In genomic region chr2:234474654-234475053, GRCh38 we compare ENCODE assay signal across 19 cellular contexts. TPM values are rescaled to one million over a fixed set of nuclear protein-coding genes. Genes with fewer than 3 reads are reported as not detected.
DNase-seq lines count a peak whose midpoint lies in the region; ATAC-seq and TF ChIP-seq lines count a peak whose summit lies in the region.
"Had no signal": no experiment of that assay in that cellular context is flagged by ENCODE, and none has a peak within 500 bp of the region (broad histone marks: within the 10 kb centered on the region; RNA-seq: fewer than 3 reads in every experiment).

No MANE protein-coding gene starts in this region.

- CTCF ChIA-PET in activated naive CD4-positive, alpha-beta T cell treated with anti-CD3 and anti-CD28 coated beads for 36 hours (lab: Charles Lee), result interaction anchor here (0.6 to 1.2 kb wide), 4 partner anchors 12 to 28 kb away, joined by 3 to 5 read pairs (median 4); no protein-coding TSS in a partner anchor
- CTCF ChIA-PET in activated naive CD4-positive, alpha-beta T cell treated with anti-CD3 and anti-CD28 coated beads, Interleukin-2, amount 10 ng/mL, durations not matched to agents 7 days and 5 days (lab: Charles Lee), result interaction anchor here (0.7 kb wide), 1 partner anchor 20 kb away, joined by 4 read pairs; no protein-coding TSS in a partner anchor
- CTCF ChIA-PET in CD8-positive, alpha-beta T cell (lab: Charles Lee), result no interaction called here
- CTCF ChIA-PET in activated CD4-positive, alpha-beta memory T cell treated with anti-CD3 and anti-CD28 coated beads, Interleukin-2, amount 10 ng/mL, durations not matched to agents 7 days and 5 days (lab: Charles Lee), result interaction anchor here (1.0 kb wide), 1 partner anchor 10 kb away, joined by 3 read pairs; no protein-coding TSS in a partner anchor

- peak overlapping the region; percentile 83 for H3K27ac Mint-ChIP-seq in activated naive CD4-positive, alpha-beta T cell treated with anti-CD3 and anti-CD28 coated beads for 36 hours
- no peak overlapping the region for H3K27ac Mint-ChIP-seq in activated naive CD4-positive, alpha-beta T cell treated with anti-CD3 and anti-CD28 coated beads, Interleukin-2, amount 10 ng/mL, durations not matched to agents 7 days and 5 days
- H3K27ac Mint-ChIP-seq in CD8-positive, alpha-beta T cell, result peak overlapping the region; percentile 75
- H3K27ac Mint-ChIP-seq in activated CD4-positive, alpha-beta memory T cell treated with anti-CD3 and anti-CD28 coated beads, Interleukin-2, amount 10 ng/mL, durations not matched to agents 7 days and 5 days, result peak overlapping the region; percentile 76
- H3K27ac Mint-ChIP-seq: B cell had no signal

- H3K4me1 Mint-ChIP-seq in activated naive CD4-positive, alpha-beta T cell treated with anti-CD3 and anti-CD28 coated beads for 36 hours (ENCODE audit: low read depth), result peaks cover 45% of the 10 kb centered on the region
- peaks cover 32% of the 10 kb centered on the region for H3K4me1 Mint-ChIP-seq in activated naive CD4-positive, alpha-beta T cell treated with anti-CD3 and anti-CD28 coated beads, Interleukin-2, amount 10 ng/mL, durations not matched to agents 7 days and 5 days
- peaks cover 35% of the 10 kb centered on the region for H3K4me1 Mint-ChIP-seq in CD8-positive, alpha-beta T cell (ENCODE audit: low read depth)
- peaks cover 48% of the 10 kb centered on the region for H3K4me1 Mint-ChIP-seq in activated CD4-positive, alpha-beta memory T cell treated with anti-CD3 and anti-CD28 coated beads, Interleukin-2, amount 10 ng/mL, durations not matched to agents 7 days and 5 days

- POLR2A ChIA-PET in CD8-positive, alpha-beta T cell (lab: Charles Lee), result no interaction called here
- POLR2A ChIA-PET in activated CD4-positive, alpha-beta memory T cell treated with anti-CD3 and anti-CD28 coated beads, Interleukin-2, amount 10 ng/mL, durations not matched to agents 7 days and 5 days (lab: Charles Lee), result interaction anchor here (0.8 to 1.5 kb wide), 6 partner anchors 9 to 48 kb away, joined by 3 to 8 read pairs (median 4); no protein-coding TSS in a partner anchor

- ATAC-seq in CD8-positive, alpha-beta T cell, result no peak
- ATAC-seq in foreskin keratinocyte, result no peak
- ATAC-seq: Right ventricle myocardium inferior had no signal

- no peaks in the 10 kb centered on the region for H3K4me1 ChIP-seq in CD8-positive, alpha-beta T cell (ENCODE audit: insufficient read depth, low read length)
- H3K4me1 ChIP-seq in spleen (peaks cover 0 to 3% (median 0%) of the 10 kb centered on the region in 6 donors), foreskin keratinocyte (peaks cover 19% of the 10 kb centered on the region)
- H3K4me1 ChIP-seq: Peyer's patch had no signal

- H3K36me3 Mint-ChIP-seq in activated naive CD4-positive, alpha-beta T cell treated with anti-CD3 and anti-CD28 coated beads for 36 hours (ENCODE audit: low read depth), result no peaks in the 10 kb centered on the region
- peaks cover 8% of the 10 kb centered on the region for H3K36me3 Mint-ChIP-seq in activated naive CD4-positive, alpha-beta T cell treated with anti-CD3 and anti-CD28 coated beads, Interleukin-2, amount 10 ng/mL, durations not matched to agents 7 days and 5 days
- peaks cover 3% of the 10 kb centered on the region for H3K36me3 Mint-ChIP-seq in CD8-positive, alpha-beta T cell
- peaks cover 12% of the 10 kb centered on the region for H3K36me3 Mint-ChIP-seq in activated CD4-positive, alpha-beta memory T cell treated with anti-CD3 and anti-CD28 coated beads, Interleukin-2, amount 10 ng/mL, durations not matched to agents 7 days and 5 days (ENCODE audit: low read depth)

- intact Hi-C loops in activated naive CD4-positive, alpha-beta T cell treated with anti-CD3 and anti-CD28 coated beads for 36 hours (cut with micrococcal nuclease), result loop anchor here (1.0 kb wide), 7 partner anchors 9 to 182 kb away; no protein-coding TSS in a partner anchor
- intact Hi-C loops in CD8-positive, alpha-beta T cell (cut with DNase I, micrococcal nuclease), result no loop called here
- intact Hi-C loops in spleen (cut with DNase I; ENCODE audit: low total_unique reads), result no loop called here

- no peak for TF ChIP-seq POLR2A in spleen (IDR thresholded peaks at IDR 0.05)

- no peaks in the 10 kb centered on the region for H3K27me3 ChIP-seq in CD8-positive, alpha-beta T cell (ENCODE audit: insufficient read depth, low read length)
- no peaks in the 10 kb centered on the region for H3K27me3 ChIP-seq in spleen (replicated peaks in 1 of 7)
- no peaks in the 10 kb centered on the region for H3K27me3 ChIP-seq in foreskin keratinocyte
- H3K27me3 ChIP-seq: Peyer's patch had no signal

- H3K4me3 ChIP-seq in CD8-positive, alpha-beta T cell (ENCODE audit: low read depth, low read length), result no peak overlapping the region
- H3K4me3 ChIP-seq in spleen, result no peak overlapping the region
- H3K4me3 ChIP-seq: GM12878, Peyer's patch had no signal

- H3K9me3 ChIP-seq in CD8-positive, alpha-beta T cell (ENCODE audit: low read length), result no peaks in the 10 kb centered on the region
- no peaks in the 10 kb centered on the region for H3K9me3 ChIP-seq in spleen
- H3K9me3 ChIP-seq: Peyer's patch had no signal

- H3K36me3 ChIP-seq in CD8-positive, alpha-beta T cell (ENCODE audit: insufficient read depth, low read length), result no peaks in the 10 kb centered on the region
- H3K36me3 ChIP-seq in spleen, result no peaks in the 10 kb centered on the region
- H3K36me3 ChIP-seq: Peyer's patch had no signal

- H3K9me3 Mint-ChIP-seq in activated naive CD4-positive, alpha-beta T cell treated with anti-CD3 and anti-CD28 coated beads for 36 hours, result no peaks in the 10 kb centered on the region
- H3K9me3 Mint-ChIP-seq in activated naive CD4-positive, alpha-beta T cell treated with anti-CD3 and anti-CD28 coated beads, Interleukin-2, amount 10 ng/mL, durations not matched to agents 7 days and 5 days, result peaks cover 7% of the 10 kb centered on the region
- no peaks in the 10 kb centered on the region for H3K9me3 Mint-ChIP-seq in CD8-positive, alpha-beta T cell
- peaks cover 13% of the 10 kb centered on the region for H3K9me3 Mint-ChIP-seq in activated CD4-positive, alpha-beta memory T cell treated with anti-CD3 and anti-CD28 coated beads, Interleukin-2, amount 10 ng/mL, durations not matched to agents 7 days and 5 days

- no peak overlapping the region for H3K4me3 Mint-ChIP-seq in activated naive CD4-positive, alpha-beta T cell treated with anti-CD3 and anti-CD28 coated beads for 36 hours
- H3K4me3 Mint-ChIP-seq in activated naive CD4-positive, alpha-beta T cell treated with anti-CD3 and anti-CD28 coated beads, Interleukin-2, amount 10 ng/mL, durations not matched to agents 7 days and 5 days, result no peak overlapping the region
- no peak overlapping the region for H3K4me3 Mint-ChIP-seq in CD8-positive, alpha-beta T cell
- no peak overlapping the region for H3K4me3 Mint-ChIP-seq in activated CD4-positive, alpha-beta memory T cell treated with anti-CD3 and anti-CD28 coated beads, Interleukin-2, amount 10 ng/mL, durations not matched to agents 7 days and 5 days
- H3K4me3 Mint-ChIP-seq: B cell had no signal

- no peak for DNase-seq in activated naive CD4-positive, alpha-beta T cell treated with anti-CD3 and anti-CD28 coated beads for 36 hours
- DNase-seq in activated naive CD4-positive, alpha-beta T cell treated with anti-CD3 and anti-CD28 coated beads, Interleukin-2, amount 10 ng/mL, durations not matched to agents 7 days and 5 days, result no peak
- no peak for DNase-seq in CD8-positive, alpha-beta T cell
- DNase-seq in activated CD4-positive, alpha-beta memory T cell treated with anti-CD3 and anti-CD28 coated beads, Interleukin-2, amount 10 ng/mL, durations not matched to agents 7 days and 5 days, result no peak
- DNase-seq in spleen, result peak; percentile 54
- no peak for DNase-seq in activated gamma-delta T cell treated with Interleukin-2 at 50 U/mL for 16 hours
- DNase-seq in foreskin keratinocyte, result no peak
- DNase-seq: DMS 273 treated with DMSO at 0.1 percent for 48 hours, GDM1, H7, NCI-H1436 treated with DMSO at 0.1 percent for 48 hours, NCI-H2081, NCI-H510A, NCI-H82, Peyer's patch had no signal

- TF ChIP-seq CTCF in CD8-positive, alpha-beta T cell (IDR thresholded peaks at IDR 0.05), result no peak
- TF ChIP-seq CTCF in spleen (IDR thresholded peaks at IDR 0.05 in 8 of 11, conservative IDR thresholded peaks at IDR 0.05 in 3 of 11), result no peak
- no peak for TF ChIP-seq CTCF in foreskin keratinocyte (conservative IDR thresholded peaks at IDR 0.05)

- no peaks in the 10 kb centered on the region for H3K27me3 Mint-ChIP-seq in activated naive CD4-positive, alpha-beta T cell treated with anti-CD3 and anti-CD28 coated beads for 36 hours (ENCODE audit: low read depth)
- H3K27me3 Mint-ChIP-seq in activated naive CD4-positive, alpha-beta T cell treated with anti-CD3 and anti-CD28 coated beads, Interleukin-2, amount 10 ng/mL, durations not matched to agents 7 days and 5 days, result no peaks in the 10 kb centered on the region
- H3K27me3 Mint-ChIP-seq in CD8-positive, alpha-beta T cell (ENCODE audit: low read depth), result no peaks in the 10 kb centered on the region
- H3K27me3 Mint-ChIP-seq in activated CD4-positive, alpha-beta memory T cell treated with anti-CD3 and anti-CD28 coated beads, Interleukin-2, amount 10 ng/mL, durations not matched to agents 7 days and 5 days, result no peaks in the 10 kb centered on the region

- WGBS in spleen, 5 donors, result 91 to 96% (median 93%) methylated on average over 3 of the region's 3 CpGs

- no peak overlapping the region for H3K27ac ChIP-seq in CD8-positive, alpha-beta T cell (ENCODE audit: low read depth, low read length)
- H3K27ac ChIP-seq in spleen (no peak overlapping the region), foreskin keratinocyte (no peak overlapping the region)
- H3K27ac ChIP-seq: KMS-11, Peyer's patch had no signal

RNA-seq across cellular contexts. Expression of gene ARL4C, which starts 22.2 kb away (rescaled TPM):
- total RNA-seq in activated naive CD4-positive, alpha-beta T cell treated with anti-CD3 and anti-CD28 coated beads for 36 hours, result 10 to 100 TPM; 24.2 to 24.9 TPM
- total RNA-seq in CD8-positive, alpha-beta T cell, result 100 to 1,000 TPM; 484 to 496 TPM
- 100 to 1,000 TPM; 445 to 449 TPM for total RNA-seq in activated CD4-positive, alpha-beta memory T cell treated with anti-CD3 and anti-CD28 coated beads, Interleukin-2, amount 10 ng/mL, durations not matched to agents 7 days and 5 days
- 100 to 1,000 TPM in 1 of 7 donors, 10 to 100 TPM in 6; 45.4 to 148 (median 75.0) TPM for total RNA-seq in spleen
- 10 to 100 TPM; 12.2 to 24.4 (median 20.4) TPM for polyA plus RNA-seq in spleen
- 139 and 150 TPM in 2 replicates for total RNA-seq in foreskin keratinocyte
- 105 and 111 TPM in 2 replicates for polyA plus RNA-seq in foreskin keratinocyte
